Comparison of ENCODE assay signal across 16 cellular contexts in genomic region chr10:4332764-4333473, GRCh38.
"Had no signal": no experiment of that assay in that cellular context is flagged by ENCODE, and none has a peak within 500 bp of the region (broad histone marks: within the 10 kb centered on the region; RNA-seq: fewer than 3 reads in every experiment).

No MANE protein-coding gene starts in this region.

- ATAC-seq: activated naive CD4-positive, alpha-beta T cell treated with anti-CD3 and anti-CD28 coated beads, Interleukin-2, amount 50 U/mL, for 72 hours; sciatic nerve had no signal

- H3K27me3 Mint-ChIP-seq: brain; dendritic cell treated with granulocyte-macrophage colony-stimulating factor and Interleukin-4, amounts not matched to agents 40 ng/mL and 50 ng/mL, for 4 days; type B pancreatic cell had no signal

- H3K27ac Mint-ChIP-seq: activated naive CD4-positive, alpha-beta T cell treated with anti-CD3 and anti-CD28 coated beads, Interleukin-2, amount 50 U/mL, for 72 hours; brain; dendritic cell treated with granulocyte-macrophage colony-stimulating factor and Interleukin-4, amounts not matched to agents 40 ng/mL and 50 ng/mL, for 4 days; nephron; type B pancreatic cell had no signal

- DNase-seq: activated effector memory CD4-positive, alpha-beta T cell treated with anti-CD3 and anti-CD28 coated beads, Interleukin-2, amount 50 U/mL, for 16 hours; activated T-cell treated with anti-CD3 and anti-CD28 coated beads, Interleukin-2, amount 50 U/mL, for 1 hour; amygdala; cerebellar nuclear complex; kidney; left ventricle myocardium inferior; mesenchymal stem cell; stimulated activated CD4-positive, alpha-beta T cell treated with anti-CD3 and anti-CD28 coated beads, Interleukin-2, amount 100 ng/mL, for 24 hours; stimulated activated naive CD4-positive, alpha-beta T cell had no signal

- H3K36me3 ChIP-seq: left ventricle myocardium inferior, prostate gland had no signal

- H3K9me3 Mint-ChIP-seq: activated naive CD4-positive, alpha-beta T cell treated with anti-CD3 and anti-CD28 coated beads, Interleukin-2, amount 50 U/mL, for 72 hours; brain; nephron; type B pancreatic cell had no signal

- H3K27ac ChIP-seq: left ventricle myocardium inferior, prostate gland had no signal

- H3K4me3 Mint-ChIP-seq: brain; dendritic cell treated with granulocyte-macrophage colony-stimulating factor and Interleukin-4, amounts not matched to agents 40 ng/mL and 50 ng/mL, for 4 days; nephron; type B pancreatic cell had no signal

- H3K4me1 ChIP-seq: prostate gland had no signal

- H3K4me3 ChIP-seq: left ventricle myocardium inferior, prostate gland had no signal

- H3K9me3 ChIP-seq: prostate gland had no signal

- H3K36me3 Mint-ChIP-seq: activated naive CD4-positive, alpha-beta T cell treated with anti-CD3 and anti-CD28 coated beads, Interleukin-2, amount 50 U/mL, for 72 hours; brain; type B pancreatic cell had no signal
